Comparison of ENCODE assay signal across 20 cellular contexts in the genomic region with DNA sequence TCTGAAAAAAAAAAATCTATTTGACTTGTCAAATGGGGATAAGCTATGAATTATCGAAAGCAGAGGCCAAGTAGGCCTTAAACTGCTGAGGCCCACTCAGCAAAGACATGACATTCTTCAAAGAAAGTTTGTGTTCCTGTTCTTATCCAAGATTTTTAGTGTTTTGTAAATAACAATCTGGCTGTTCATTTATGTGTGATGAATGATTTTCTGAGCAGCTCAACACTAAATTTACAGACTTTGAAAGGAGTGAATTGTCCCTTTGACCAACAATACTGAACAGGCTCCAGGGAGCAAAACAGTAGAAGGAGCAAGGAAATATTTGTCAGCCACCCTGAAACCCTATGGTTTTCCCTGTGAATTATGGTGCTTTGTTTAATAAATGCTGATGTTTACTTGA.
A peak's percentile ranks its signal among the peaks of the same experiment; 100 is the strongest.
DNase-seq lines count a peak whose midpoint lies in the region; ATAC-seq and TF ChIP-seq lines count a peak whose summit lies in the region.
"Had no signal": no experiment of that assay in that cellular context is flagged by ENCODE, and none has a peak within 500 bp of the region (broad histone marks: within the 10 kb centered on the region; RNA-seq: fewer than 3 reads in every experiment).

No MANE protein-coding gene starts in this region.

- H3K27me3 ChIP-seq in smooth muscle cell (ENCODE audit: low read depth), result no peaks in the 10 kb centered on the region
- H3K27me3 ChIP-seq: BE2C had no signal

- no peaks in the 10 kb centered on the region for H4K20me1 ChIP-seq in smooth muscle cell (ENCODE audit: low read depth)

- no peak for TF ChIP-seq CTCF in neural crest cell (conservative IDR thresholded peaks at IDR 0.05)
- TF ChIP-seq CTCF in activated CD8-positive, alpha-beta T cell treated with anti-CD3 and anti-CD28 coated beads for 36 hours (IDR thresholded peaks at IDR 0.05), result no peak
- no peak for TF ChIP-seq CTCF in smooth muscle cell (IDR thresholded peaks at IDR 0.05; ENCODE audit: borderline replicate concordance, insufficient read depth, poor library complexity, severe bottlenecking)

- H3K4me1 ChIP-seq in smooth muscle cell (ENCODE audit: low read depth), result no peaks in the 10 kb centered on the region
- H3K4me1 ChIP-seq: BE2C had no signal

- H3K9me3 Mint-ChIP-seq in neural crest cell, result peaks cover 6% of the 10 kb centered on the region
- H3K9me3 Mint-ChIP-seq in activated CD8-positive, alpha-beta T cell treated with anti-CD3 and anti-CD28 coated beads for 36 hours, result peaks cover 7% of the 10 kb centered on the region

- WGBS in smooth muscle cell (ENCODE audit: low lambda C conversion rate), result 88% methylated on average over 1 of the region's 1 CpG

- H3K9ac ChIP-seq in smooth muscle cell (ENCODE audit: low read depth), result no peak overlapping the region

- POLR2A ChIA-PET in activated CD8-positive, alpha-beta T cell treated with anti-CD3 and anti-CD28 coated beads for 36 hours (lab: Charles Lee), result no interaction called here

- no peak overlapping the region for H3K4me2 ChIP-seq in smooth muscle cell

- no peaks in the 10 kb centered on the region for H3K36me3 ChIP-seq in smooth muscle cell (ENCODE audit: low read depth)
- H3K36me3 ChIP-seq: BE2C had no signal

- intact Hi-C loops in activated CD8-positive, alpha-beta T cell treated with anti-CD3 and anti-CD28 coated beads for 36 hours (cut with micrococcal nuclease), result no loop called here

- peaks cover 18% of the 10 kb centered on the region for H3K4me1 Mint-ChIP-seq in neural crest cell
- no peaks in the 10 kb centered on the region for H3K4me1 Mint-ChIP-seq in activated CD8-positive, alpha-beta T cell treated with anti-CD3 and anti-CD28 coated beads for 36 hours (ENCODE audit: low read depth)
- H3K4me1 Mint-ChIP-seq: CD4-positive, CD25-positive, alpha-beta regulatory T cell; CD8-positive, alpha-beta memory T cell; H9 had no signal

- H3K27me3 Mint-ChIP-seq in neural crest cell (ENCODE audit: low read depth), result no peaks in the 10 kb centered on the region
- H3K27me3 Mint-ChIP-seq in activated CD8-positive, alpha-beta T cell treated with anti-CD3 and anti-CD28 coated beads for 36 hours, result no peaks in the 10 kb centered on the region
- H3K27me3 Mint-ChIP-seq: CD4-positive, CD25-positive, alpha-beta regulatory T cell; CD8-positive, alpha-beta memory T cell had no signal

- CTCF ChIA-PET in activated CD8-positive, alpha-beta T cell treated with anti-CD3 and anti-CD28 coated beads for 36 hours (lab: Charles Lee), result no interaction called here

- H3K9me3 ChIP-seq in smooth muscle cell (replicated peaks; ENCODE audit: low read depth), result no peaks in the 10 kb centered on the region
- H3K9me3 ChIP-seq: BE2C had no signal

- H3K4me3 ChIP-seq in smooth muscle cell, result no peak overlapping the region

- in situ Hi-C loops in SK-MEL-5 (cut with HindIII; ENCODE audit: low pct_unique_long_range_greater_than_20kb, low sequenced_read_pairs), result no loop called here

- peaks cover 3% of the 10 kb centered on the region for H3F3A ChIP-seq in smooth muscle cell (ENCODE audit: low read depth)

- no peak overlapping the region for H3K4me3 Mint-ChIP-seq in neural crest cell
- no peak overlapping the region for H3K4me3 Mint-ChIP-seq in activated CD8-positive, alpha-beta T cell treated with anti-CD3 and anti-CD28 coated beads for 36 hours
- H3K4me3 Mint-ChIP-seq: CD4-positive, CD25-positive, alpha-beta regulatory T cell; CD8-positive, alpha-beta memory T cell; H9 had no signal

- H3K36me3 Mint-ChIP-seq in neural crest cell (ENCODE audit: low read depth), result peaks cover 3% of the 10 kb centered on the region
- H3K36me3 Mint-ChIP-seq in activated CD8-positive, alpha-beta T cell treated with anti-CD3 and anti-CD28 coated beads for 36 hours (ENCODE audit: low read depth), result no peaks in the 10 kb centered on the region
- H3K36me3 Mint-ChIP-seq: CD4-positive, CD25-positive, alpha-beta regulatory T cell; CD8-positive, alpha-beta memory T cell had no signal

- no peak overlapping the region for H2AFZ ChIP-seq in smooth muscle cell (ENCODE audit: low read depth)

- no peak overlapping the region for H3K27ac ChIP-seq in smooth muscle cell (ENCODE audit: low read depth)

- DNase-seq in SK-MEL-5 (ENCODE audit: low read depth, low spot score) (peak; percentile 53), globus pallidus (ENCODE audit: low spot score) (peak; percentile 48), neural crest cell (ENCODE audit: low read depth, low spot score) (no peak), pons (ENCODE audit: low spot score) (peak; percentile 57), HuH-7 (ENCODE audit: low spot score) (no peak), smooth muscle cell (lab: John Stamatoyannopoulos, UW; ENCODE audit: unreplicated experiment) (no peak)
- no peak for DNase-seq in activated naive CD4-positive, alpha-beta T cell treated with Interleukin-2 at 50 U/mL for 16 hours
- DNase-seq in activated CD8-positive, alpha-beta T cell treated with anti-CD3 and anti-CD28 coated beads for 36 hours, result no peak
- DNase-seq: ACHN; BE2C; C1 segment of cervical spinal cord; CD4-positive, CD25-positive, alpha-beta regulatory T cell; CD8-positive, alpha-beta memory T cell; COR-L47; DMS 273 treated with DMSO at 0.1 percent for 48 hours; DMS53; DND-41; EL; H9 had no signal

- no peak for ATAC-seq in activated CD8-positive, alpha-beta T cell treated with anti-CD3 and anti-CD28 coated beads for 36 hours
- ATAC-seq: HepG2 had no signal

- no peaks in the 10 kb centered on the region for H3K79me2 ChIP-seq in smooth muscle cell (ENCODE audit: low read depth)

- H3K27ac Mint-ChIP-seq in neural crest cell (ENCODE audit: unreplicated experiment), result peak overlapping the region; percentile 70
- no peak overlapping the region for H3K27ac Mint-ChIP-seq in activated CD8-positive, alpha-beta T cell treated with anti-CD3 and anti-CD28 coated beads for 36 hours
- H3K27ac Mint-ChIP-seq: CD4-positive, CD25-positive, alpha-beta regulatory T cell; CD8-positive, alpha-beta memory T cell; H9 had no signal

Comparison
In these comparisons a context has a peak if more than half of its experiments do, and no peak if none do; other contexts are left out.
1. DNase-seq: peak in SK-MEL-5 (single experiment), globus pallidus (single experiment) and pons (single experiment); none in neural crest cell (single experiment), HuH-7 (single experiment), activated naive CD4-positive, alpha-beta T cell treated with Interleukin-2 at 50 U/mL for 16 hours (single experiment), activated CD8-positive, alpha-beta T cell treated with anti-CD3 and anti-CD28 coated beads for 36 hours (single experiment) and smooth muscle cell (single experiment).